Comparison of ENCODE assay signal across 8 cellular contexts in genomic region chr21:29073222-29074006, GRCh38. TPM values are rescaled to one million over a fixed set of nuclear protein-coding genes. Genes with fewer than 3 reads are reported as not detected.
DNase-seq lines count a peak whose midpoint lies in the region; ATAC-seq and TF ChIP-seq lines count a peak whose summit lies in the region.

TSS of gene CCT8 (minus strand) at chr21:29073648. CDS start at chr21:29073590, 58 bp downstream.

- H3K9me3 Mint-ChIP-seq in activated naive CD4-positive, alpha-beta T cell treated with anti-CD3 and anti-CD28 coated beads, Interleukin-2, amount 50 U/mL, for 72 hours: no peaks in the 10 kb centered on the region

- H3K27me3 ChIP-seq in suprapubic skin: no peaks in the 10 kb centered on the region

- peak within 1 kb of the TSS; percentile 91 for H3K27ac ChIP-seq in suprapubic skin

- peaks cover 31% of the 10 kb centered on the region for H3K4me1 ChIP-seq in suprapubic skin

- TF ChIP-seq CTCF in suprapubic skin (IDR thresholded peaks at IDR 0.05): no peak

- H3K4me3 ChIP-seq in GM08714 (ENCODE audit: low read length) (peak within 1 kb of the TSS; percentile 98), suprapubic skin (peak within 1 kb of the TSS; percentile 81)

- H3K36me3 ChIP-seq in suprapubic skin: peaks cover 4% of the 10 kb centered on the region

- H3K36me3 Mint-ChIP-seq in activated naive CD4-positive, alpha-beta T cell treated with anti-CD3 and anti-CD28 coated beads, Interleukin-2, amount 50 U/mL, for 72 hours: peaks cover 20 to 22% of the 10 kb centered on the region in 2 donors

- TF ChIP-seq POLR2A in suprapubic skin (IDR thresholded peaks at IDR 0.05): peak; percentile 32 to 69

- DNase-seq in NCI-H1092 treated with DMSO at 0.1 percent for 48 hours (lab: John Stamatoyannopoulos, UW) (peak; percentile 99), SKM-1 (lab: John Stamatoyannopoulos, UW; ENCODE audit: unreplicated experiment) (peak; percentile 99), globus pallidus (ENCODE audit: low spot score) (peak; percentile 99), nucleus accumbens (lab: John Stamatoyannopoulos, UW) (peak; percentile 79 to 99 (median 97)), suprapubic skin (ENCODE audit: low spot score in 2 of 2) (peak; percentile 98 to 99)
- peak; percentile 96 to 98 for DNase-seq in activated naive CD4-positive, alpha-beta T cell treated with anti-CD3 and anti-CD28 coated beads, Interleukin-2, amount 50 U/mL, for 72 hours (ENCODE audit: low spot score in 2 of 2)

- H3K27ac Mint-ChIP-seq in activated naive CD4-positive, alpha-beta T cell treated with anti-CD3 and anti-CD28 coated beads, Interleukin-2, amount 50 U/mL, for 72 hours: peak within 1 kb of the TSS; percentile 100

- ATAC-seq in HG02610 (IDR thresholded peaks at IDR 0.05; ENCODE audit: unreplicated experiment): peak; percentile 85
- ATAC-seq in activated naive CD4-positive, alpha-beta T cell treated with anti-CD3 and anti-CD28 coated beads, Interleukin-2, amount 50 U/mL, for 72 hours: peak; percentile 87 to 92

- TF ChIP-seq EP300 in suprapubic skin (IDR thresholded peaks at IDR 0.05): no peak

- H3K9me3 ChIP-seq in suprapubic skin: no peaks in the 10 kb centered on the region

- under 1% methylated on average over 48 of the region's 62 CpGs for WGBS in suprapubic skin

RNA-seq across cellular contexts. Expression of gene CCT8, which starts in this region (rescaled TPM):
- 100 to 1,000 TPM; 408 to 420 TPM for total RNA-seq in activated naive CD4-positive, alpha-beta T cell treated with anti-CD3 and anti-CD28 coated beads, Interleukin-2, amount 50 U/mL, for 72 hours
- 10 to 100 TPM; 92.1 to 99.8 (median 95.7) TPM for total RNA-seq in suprapubic skin

Comparison
In these comparisons a context has a peak if more than half of its experiments do, and no peak if none do; other contexts are left out.
1. Peak in every context shown above with its lines: DNase-seq, ATAC-seq, H3K4me3 ChIP-seq and H3K27ac ChIP-seq.
2. RNA of gene CCT8 (total RNA-seq): 408 to 420 TPM in activated naive CD4-positive, alpha-beta T cell treated with anti-CD3 and anti-CD28 coated beads, Interleukin-2, amount 50 U/mL, for 72 hours; 92.1 to 99.8 TPM in suprapubic skin; every median in the first group is over 4 times any median in the second.